In the genomic region with DNA sequence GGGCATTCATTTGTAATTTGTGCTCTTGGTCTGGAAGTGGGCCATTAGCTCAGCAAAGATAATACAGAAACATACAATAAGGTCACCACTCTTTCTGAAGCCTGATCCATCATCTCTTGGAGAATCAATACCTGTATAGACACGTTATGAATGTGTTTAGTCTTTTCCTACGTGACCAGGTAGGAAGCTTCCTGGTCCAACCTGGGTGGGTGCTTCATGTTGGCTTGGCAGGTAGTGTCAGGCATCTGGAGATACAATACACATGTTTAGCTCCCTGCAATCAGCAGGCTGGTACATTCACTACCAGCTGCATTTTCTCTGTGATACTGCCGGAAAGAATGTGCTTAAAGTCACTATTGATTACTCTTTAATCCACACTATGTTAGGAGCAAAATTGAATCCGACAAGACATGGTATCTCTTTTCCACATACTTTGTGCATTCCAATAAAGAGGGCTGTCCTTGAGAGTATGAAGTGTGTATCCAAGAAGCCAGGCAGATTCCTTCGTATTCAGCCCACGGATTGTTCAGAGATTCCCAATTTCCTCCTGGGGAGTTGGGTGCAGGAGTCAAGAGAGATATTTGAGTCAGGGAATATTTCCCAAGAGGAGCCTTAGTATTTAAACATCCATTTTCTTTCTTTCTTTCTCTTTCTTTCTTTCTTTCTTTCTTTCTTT, we compare ENCODE assay signal across 14 cellular contexts. TPM values are rescaled to one million over a fixed set of nuclear protein-coding genes. Genes with fewer than 3 reads are reported as not detected.
DNase-seq lines count a peak whose midpoint lies in the region; FAIRE-seq and TF ChIP-seq lines count a peak whose summit lies in the region.
"Had no signal": no experiment of that assay in that cellular context is flagged by ENCODE, and none has a peak within 500 bp of the region (broad histone marks: within the 10 kb centered on the region; RNA-seq: fewer than 3 reads in every experiment).

No MANE protein-coding gene starts in this region.

- peak overlapping the region; percentile 97 for H3K27ac ChIP-seq in GM23248
- H3K27ac ChIP-seq in stomach, result peak overlapping the region in 4 of 5 donors; percentile 26 to 67 (median 38)

- TF ChIP-seq EP300 in stomach (IDR thresholded peaks at IDR 0.05), result no peak

- peak overlapping the region; percentile 30 for H3K4me3 ChIP-seq in GM23248
- H3K4me3 ChIP-seq in adipocyte (ENCODE audit: low read length), result peak overlapping the region; percentile 66
- H3K4me3 ChIP-seq in stomach, result no peak overlapping the region
- H3K4me3 ChIP-seq: right atrium auricular region had no signal

- H3K4me1 ChIP-seq in GM23248 (ENCODE audit: insufficient read depth) (peaks cover 46% of the 10 kb centered on the region), adipocyte (ENCODE audit: control insufficient read depth, insufficient read depth, low read length) (peaks cover 42% of the 10 kb centered on the region), stomach (peaks cover 0 to 42% (median 21%) of the 10 kb centered on the region in 4 donors)

- 26 to 27% methylated on average over 6 of the region's 6 CpGs for WGBS in GM23248 (ENCODE audit: low coverage in 1 of 2, low lambda C conversion rate in 2 of 2, missing lambda C conversion rate in 2 of 2), 2 experiments
- 69 to 74% (median 71%) methylated on average over 6 of the region's 6 CpGs for WGBS in stomach, 5 donors

- intact Hi-C loops in stomach (cut with DNase I; ENCODE audit: low total_unique reads), result no loop called here

- H3K9ac ChIP-seq in GM23248 (peak overlapping the region; percentile 77), adipocyte (ENCODE audit: low read length) (peak overlapping the region; percentile 73)

- H4K20me1 ChIP-seq in GM23248 (ENCODE audit: insufficient read depth), result no peaks in the 10 kb centered on the region

- H3K9me2 ChIP-seq in GM23248 (ENCODE audit: insufficient read depth), result no peaks in the 10 kb centered on the region

- H3K27me3 ChIP-seq in GM23248 (replicated peaks; ENCODE audit: insufficient read depth) (no peaks in the 10 kb centered on the region), adipocyte (replicated peaks; ENCODE audit: control insufficient read depth, insufficient read depth, low read length) (no peaks in the 10 kb centered on the region), stomach (no peaks in the 10 kb centered on the region)
- H3K27me3 ChIP-seq: right atrium auricular region had no signal

- in situ Hi-C loops in GM23248 (cut with MboI), result no loop called here

- H3K79me2 ChIP-seq in GM23248 (ENCODE audit: insufficient read depth), result no peaks in the 10 kb centered on the region

- no peak for FAIRE-seq in RCC 7860 (lab: Jason Lieb, UNC)

- no peak for TF ChIP-seq POLR2A in stomach (IDR thresholded peaks at IDR 0.05)

- no peak for TF ChIP-seq CTCF in stomach (IDR thresholded peaks at IDR 0.05)

- H3K4me2 ChIP-seq in GM23248 (ENCODE audit: unreplicated experiment), result peak overlapping the region; percentile 83

- H3K36me3 ChIP-seq in GM23248 (ENCODE audit: low read depth), result no peaks in the 10 kb centered on the region
- H3K36me3 ChIP-seq in adipocyte (ENCODE audit: control insufficient read depth, insufficient read depth, low read length, severe bottlenecking), result no peaks in the 10 kb centered on the region
- no peaks in the 10 kb centered on the region for H3K36me3 ChIP-seq in stomach
- H3K36me3 ChIP-seq: right atrium auricular region had no signal

- peaks cover 34% of the 10 kb centered on the region for H3F3A ChIP-seq in GM23248 (ENCODE audit: insufficient read depth)

- H2AFZ ChIP-seq in GM23248, result peak overlapping the region; percentile 42

- peak; percentile 80 for DNase-seq in GM23248
- peak; percentile 80 for DNase-seq in adipocyte (ENCODE audit: low read depth)
- peak; percentile 80 for DNase-seq in fibroblast of peridontal ligament (ENCODE audit: extremely low read depth)
- DNase-seq in stomach, result no peak
- DNase-seq in nucleus accumbens (lab: John Stamatoyannopoulos, UW), result no peak
- no peak for DNase-seq in central memory CD4-positive, alpha-beta T cell
- no peak for DNase-seq in RCC 7860 (ENCODE audit: low spot score)
- DNase-seq: activated gamma-delta T cell treated with Interleukin-2 at 50 U/mL for 16 hours; DMS79; effector memory CD4-positive, alpha-beta T cell; MM.1S; NCI-H446; RPMI8226 had no signal

- H3K9me3 ChIP-seq in GM23248 (ENCODE audit: low read depth), result no peaks in the 10 kb centered on the region
- H3K9me3 ChIP-seq in adipocyte (ENCODE audit: control insufficient read depth, low read length), result no peaks in the 10 kb centered on the region
- no peaks in the 10 kb centered on the region for H3K9me3 ChIP-seq in stomach
- H3K9me3 ChIP-seq: right atrium auricular region had no signal

RNA-seq across cellular contexts. Expression of a gene that starts 49.9 kb away (rescaled TPM):
- 28.3 and 29.8 TPM in 2 replicates for total RNA-seq in GM23248 (2014; rRNA removed; shearing (Covaris generic))
- polyA plus RNA-seq in GM23248 (2016; fragmentation: Nextera tagmentation; extraction: Ambion mirVana), result 8.0 and 8.8 TPM in 2 replicates
- 10 to 100 TPM; 17.4 to 51.4 (median 21.0) TPM for total RNA-seq in stomach
- 10 to 100 TPM; 13.1 to 21.8 (median 18.6) TPM for polyA plus RNA-seq in stomach

RNA-seq across cellular contexts. Expression of a gene that starts 52.9 kb away (rescaled TPM):
- total RNA-seq in GM23248 (2014; rRNA removed; shearing (Covaris generic)), result 11.1 and 13.6 TPM in 2 replicates
- polyA plus RNA-seq in GM23248 (2016; fragmentation: Nextera tagmentation; extraction: Ambion mirVana) (27.9 and 28.3 TPM in 2 replicates), stomach (10 to 100 TPM in 2 of 3 donors, 1 to 10 TPM in 1; 7.5 to 16.4 (median 16.4) TPM)
- 10 to 100 TPM in 2 of 5 donors, 1 to 10 TPM in 3; 2.3 to 11.9 (median 5.5) TPM for total RNA-seq in stomach

Comparison
In these comparisons a context has a peak if more than half of its experiments do, and no peak if none do; other contexts are left out.
1. DNase-seq: peak in GM23248 (single experiment), adipocyte (single experiment) and fibroblast of peridontal ligament (single experiment); none in stomach (single experiment), nucleus accumbens (0 of 56), central memory CD4-positive, alpha-beta T cell (single experiment) and RCC 7860 (single experiment).
2. H3K4me3 ChIP-seq: peak in GM23248 (single experiment) and adipocyte (single experiment); none in stomach (0 of 4).